In the genomic region with DNA sequence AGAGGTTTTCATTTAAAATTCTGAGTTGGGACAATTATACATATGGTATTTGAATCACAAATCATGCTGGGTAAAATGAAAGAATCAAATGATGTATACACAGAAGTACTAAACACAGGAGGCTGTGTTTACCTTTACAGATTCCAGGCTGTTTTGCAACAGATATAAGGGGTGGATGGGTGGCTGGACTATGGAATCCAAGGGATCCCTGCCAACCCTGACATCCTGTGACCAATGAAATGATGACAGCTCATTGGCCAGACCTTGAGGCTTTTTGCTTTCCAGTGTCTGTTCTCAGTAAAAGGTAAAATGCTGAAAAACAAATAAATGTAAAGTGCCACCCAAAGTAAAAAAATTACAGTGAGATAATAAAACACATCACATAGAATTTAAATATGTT, we compare ENCODE assay signal across 16 cellular contexts. TPM values are rescaled to one million over a fixed set of nuclear protein-coding genes. Genes with fewer than 3 reads are reported as not detected.
DNase-seq lines count a peak whose midpoint lies in the region; ATAC-seq, FAIRE-seq and TF ChIP-seq lines count a peak whose summit lies in the region.
"Had no signal": no experiment of that assay in that cellular context is flagged by ENCODE, and none has a peak within 500 bp of the region (broad histone marks: within the 10 kb centered on the region; RNA-seq: fewer than 3 reads in every experiment).

No MANE protein-coding gene starts in this region.

- H2BK15ac ChIP-seq in IMR-90 (ENCODE audit: low read depth, low read length): no peak overlapping the region

- no peaks in the 10 kb centered on the region for H3K79me1 ChIP-seq in IMR-90 (ENCODE audit: low read depth in 1 of 2, low read length in 2 of 2)

- H4K91ac ChIP-seq in IMR-90 (ENCODE audit: insufficient read depth, low read depth, low read length): no peak overlapping the region

- TF ChIP-seq RAD21 in IMR-90 (IDR thresholded peaks at IDR 0.05; ENCODE audit: low read length): no peak
- no peak for TF ChIP-seq RAD21 in HepG2 (CRISPR knock-in tag; IDR thresholded peaks at IDR 0.05)

- H3K36me3 Mint-ChIP-seq in activated CD4-positive, alpha-beta T cell treated with anti-CD3 and anti-CD28 coated beads, Interleukin-2, amount 10 ng/mL, durations not matched to agents 24 days and 14 days (ENCODE audit: low read depth): no peaks in the 10 kb centered on the region
- H3K36me3 Mint-ChIP-seq: CD8-positive, alpha-beta T cell had no signal

- H3K4me3 ChIP-seq in AG10803 (ENCODE audit: low read length) (no peak overlapping the region), IMR-90 (ENCODE audit: insufficient read depth, low read depth, low read length) (no peak overlapping the region), cardiac fibroblast (replicated peaks in 1 of 2; ENCODE audit: low read depth in 2 of 2, low read length in 2 of 2) (no peak overlapping the region), HepG2 (replicated peaks in 1 of 3; ENCODE audit: insufficient read depth in 1 of 3, low read depth in 2 of 3, low read length in 3 of 3) (no peak overlapping the region)

- H3K27me3 Mint-ChIP-seq in activated CD4-positive, alpha-beta T cell treated with anti-CD3 and anti-CD28 coated beads, Interleukin-2, amount 10 ng/mL, durations not matched to agents 24 days and 14 days: no peaks in the 10 kb centered on the region
- H3K27me3 Mint-ChIP-seq: type B pancreatic cell had no signal

- no peak overlapping the region for H2AK5ac ChIP-seq in IMR-90 (ENCODE audit: low read depth, low read length)

- H3K4me1 ChIP-seq in IMR-90 (ENCODE audit: control insufficient read depth, insufficient read depth, low read length) (peaks cover 4% of the 10 kb centered on the region), HepG2 (ENCODE audit: insufficient read depth, low read length) (peaks cover 7% of the 10 kb centered on the region; the same call in 1 of the 2 replicates)

- peak; percentile 97 for ATAC-seq in IMR-90 (ENCODE audit: low read depth)
- ATAC-seq in HepG2: peak; percentile 98
- ATAC-seq in GM18870 (IDR thresholded peaks at IDR 0.05; ENCODE audit: unreplicated experiment): no peak
- no peak for ATAC-seq in HG02852 (IDR thresholded peaks at IDR 0.05; ENCODE audit: unreplicated experiment)
- no peak for ATAC-seq in GM18873 (IDR thresholded peaks at IDR 0.05; ENCODE audit: low FRiP score, unreplicated experiment)
- ATAC-seq: CD8-positive, alpha-beta T cell had no signal

- no peaks in the 10 kb centered on the region for H3K9me3 ChIP-seq in IMR-90 (ENCODE audit: control insufficient read depth, insufficient read depth, low read length)
- H3K9me3 ChIP-seq in HepG2 (ENCODE audit: low read length): peaks cover 21% of the 10 kb centered on the region; the same call in 1 of the 2 replicates

- no peak overlapping the region for H3K14ac ChIP-seq in IMR-90 (replicated peaks; ENCODE audit: low read depth, low read length)

- no peak overlapping the region for H2AK9ac ChIP-seq in IMR-90 (replicated peaks; ENCODE audit: low read depth, low read length, poor library complexity)

- no peak overlapping the region for H3K4ac ChIP-seq in IMR-90 (ENCODE audit: low read depth, low read length)

- H2BK120ac ChIP-seq in IMR-90 (ENCODE audit: low read depth, low read length): peak overlapping the region; percentile 99; the same call in 1 of the 2 replicates

- no peak overlapping the region; the same call in 1 of the 2 replicates for H3K18ac ChIP-seq in IMR-90 (ENCODE audit: low read depth, low read length)

- H3K9me1 ChIP-seq in IMR-90 (ENCODE audit: insufficient read depth, low read length): no peaks in the 10 kb centered on the region

- no peaks in the 10 kb centered on the region for H3K79me2 ChIP-seq in HepG2 (ENCODE audit: insufficient read depth, low read length)

- no peak overlapping the region for H3K27ac Mint-ChIP-seq in activated CD4-positive, alpha-beta T cell treated with anti-CD3 and anti-CD28 coated beads, Interleukin-2, amount 10 ng/mL, durations not matched to agents 24 days and 14 days
- H3K27ac Mint-ChIP-seq: CD8-positive, alpha-beta T cell; endodermal cell; type B pancreatic cell had no signal

- peak; percentile 75 for DNase-seq in AG10803 (ENCODE audit: low read depth)
- peak; percentile 97 for DNase-seq in IMR-90
- peak; percentile 67 to 90 for DNase-seq in cardiac fibroblast (ENCODE audit: low read depth in 2 of 2)
- DNase-seq in HepG2 (ENCODE audit: low spot score): peak; percentile 73
- no peak for DNase-seq in activated CD4-positive, alpha-beta T cell treated with anti-CD3 and anti-CD28 coated beads, Interleukin-2, amount 10 ng/mL, durations not matched to agents 24 days and 14 days
- DNase-seq: activated CD4-positive, alpha-beta T cell treated with anti-CD3 and anti-CD28 coated beads for 4 hours; CD8-positive, alpha-beta T cell; endodermal cell; kidney; posterior cingulate gyrus had no signal

- H4K8ac ChIP-seq in IMR-90 (ENCODE audit: low read depth in 2 of 2, low read length in 2 of 2): no peak overlapping the region; a peak in 1 of 4 replicates

- TF ChIP-seq EP300 in HepG2 (IDR thresholded peaks at IDR 0.05; ENCODE audit: low read depth in 2 of 2, low read length in 2 of 2) (no peak), HepG2 (CRISPR knock-in tag; IDR thresholded peaks at IDR 0.05; ENCODE audit: borderline replicate concordance) (no peak)

- H3K36me3 ChIP-seq in IMR-90 (ENCODE audit: control insufficient read depth, insufficient read depth, low read length): no peaks in the 10 kb centered on the region
- H3K36me3 ChIP-seq in HepG2 (replicated peaks in 1 of 2; ENCODE audit: control insufficient read depth in 1 of 2, insufficient read depth in 2 of 2, low read length in 2 of 2): no peaks in the 10 kb centered on the region

- H3K23ac ChIP-seq in IMR-90 (ENCODE audit: low read depth, low read length): no peak overlapping the region

- no peak for TF ChIP-seq CTCF in AG10803 (conservative IDR thresholded peaks at IDR 0.05; ENCODE audit: low read length)
- no peak for TF ChIP-seq CTCF in IMR-90 (conservative IDR thresholded peaks at IDR 0.05; ENCODE audit: low read depth, low read length)
- no peak for TF ChIP-seq CTCF in cardiac fibroblast (IDR thresholded peaks at IDR 0.05; ENCODE audit: low read depth, low read length)
- no peak for TF ChIP-seq CTCF in HepG2 (CRISPR knock-in tag; IDR thresholded peaks at IDR 0.05)

- H2BK20ac ChIP-seq in IMR-90 (ENCODE audit: low read depth, low read length): no peak overlapping the region

- H3K9me3 Mint-ChIP-seq in activated CD4-positive, alpha-beta T cell treated with anti-CD3 and anti-CD28 coated beads, Interleukin-2, amount 10 ng/mL, durations not matched to agents 24 days and 14 days: no peaks in the 10 kb centered on the region
- H3K9me3 Mint-ChIP-seq: CD8-positive, alpha-beta T cell had no signal

- intact Hi-C loops in IMR-90 (cut with micrococcal nuclease) (no loop called here), HepG2 (cut with micrococcal nuclease; ENCODE audit: unreplicated experiment) (no loop called here)
- intact Hi-C loops in activated CD4-positive, alpha-beta T cell treated with anti-CD3 and anti-CD28 coated beads, Interleukin-2, amount 10 ng/mL, durations not matched to agents 24 days and 14 days (cut with micrococcal nuclease): no loop called here

- peak overlapping the region; percentile 97 for H2BK5ac ChIP-seq in IMR-90 (ENCODE audit: low read depth, low read length, poor library complexity, severe bottlenecking)

- FAIRE-seq in HepG2 (lab: Jason Lieb, UNC): peak; percentile 48
- FAIRE-seq: GM12892 had no signal

- no peak overlapping the region for H3K9ac ChIP-seq in IMR-90 (ENCODE audit: low read depth, low read length)
- no peak overlapping the region for H3K9ac ChIP-seq in HepG2 (ENCODE audit: insufficient read depth, low read depth, low read length)
- H3K9ac ChIP-seq: KMS-11 had no signal

- CTCF ChIA-PET in IMR-90 (lab: Yijun Ruan, JAX) (no interaction called here), HepG2 (lab: Yijun Ruan, JAX; ENCODE audit: low intra/inter-chr PET ratio, low total read pairs) (no interaction called here)

- no peak overlapping the region for H4K5ac ChIP-seq in IMR-90 (ENCODE audit: low read depth, low read length)

- H3K4me2 ChIP-seq in IMR-90 (ENCODE audit: low read depth, low read length) (no peak overlapping the region), HepG2 (ENCODE audit: low read depth, low read length) (no peak overlapping the region)
- H3K4me2 ChIP-seq: KMS-11 had no signal

- H4K20me1 ChIP-seq in IMR-90 (ENCODE audit: insufficient read depth, low read length) (no peaks in the 10 kb centered on the region), HepG2 (ENCODE audit: insufficient read depth, low read length) (no peaks in the 10 kb centered on the region)

- POLR2A ChIA-PET in IMR-90 (lab: Charles Lee; ENCODE audit: unreplicated experiment): interaction anchor here (0.6 kb wide), 1 partner anchor 407 kb away, joined by 3 read pairs; no protein-coding TSS in a partner anchor
- POLR2A ChIA-PET in HepG2 (lab: Yijun Ruan, JAX): no interaction called here

- no peaks in the 10 kb centered on the region for H3K4me1 Mint-ChIP-seq in activated CD4-positive, alpha-beta T cell treated with anti-CD3 and anti-CD28 coated beads, Interleukin-2, amount 10 ng/mL, durations not matched to agents 24 days and 14 days

- TF ChIP-seq POLR2A in IMR-90 (IDR thresholded peaks at IDR 0.05; ENCODE audit: low read depth, low read length) (no peak), HepG2 (IDR thresholded peaks at IDR 0.05; ENCODE audit: insufficient read depth in 1 of 2, low read depth in 2 of 2, low read length in 2 of 2) (no peak)

- no peak overlapping the region for H3K4me3 Mint-ChIP-seq in activated CD4-positive, alpha-beta T cell treated with anti-CD3 and anti-CD28 coated beads, Interleukin-2, amount 10 ng/mL, durations not matched to agents 24 days and 14 days
- H3K4me3 Mint-ChIP-seq: CD8-positive, alpha-beta T cell; endodermal cell; type B pancreatic cell had no signal

- in situ Hi-C loops in IMR-90 (cut with MboI; ENCODE audit: low sequenced_read_pairs) (no loop called here), HepG2 (cut with HindIII; ENCODE audit: extremely low pct_ligation_motif_present, low pct_unique_long_range_greater_than_20kb) (no loop called here)

- BruUV-seq in IMR-90 (replicated peaks; lab: Mats Ljungman, UMichigan) (no TSS peak), HepG2 (replicated peaks; lab: Mats Ljungman, UMichigan) (no TSS peak)

- H3K56ac ChIP-seq in IMR-90 (ENCODE audit: extremely low read depth, insufficient read depth, low read length): no peak overlapping the region

- H3K27me3 ChIP-seq in IMR-90 (ENCODE audit: control insufficient read depth, insufficient read depth, low read length) (no peaks in the 10 kb centered on the region), HepG2 (ENCODE audit: control insufficient read depth in 1 of 2, insufficient read depth in 2 of 2, low read length in 2 of 2) (no peaks in the 10 kb centered on the region)

- H2AFZ ChIP-seq in IMR-90 (replicated peaks; ENCODE audit: low read length, poor library complexity) (no peak overlapping the region), HepG2 (ENCODE audit: low read length) (no peak overlapping the region)

- dilution Hi-C loops in IMR-90 (cut with HindIII; ENCODE audit: low sequenced_read_pairs, unreplicated experiment): no loop called here

- H3K27ac ChIP-seq in IMR-90 (ENCODE audit: insufficient read depth, low read length) (peak overlapping the region; percentile 100; the same call in 1 of the 2 replicates), HepG2 (ENCODE audit: extremely low read length, insufficient read depth, low read length) (no peak overlapping the region)
- H3K27ac ChIP-seq: KMS-11 had no signal

RNA-seq across cellular contexts. Expression of gene DDI1, which starts 3.3 kb away (rescaled TPM):
- total RNA-seq in IMR-90 (2012; rRNA removed) (not detected in 2 replicates), HepG2 (2016; rRNA removed; fragmentation: Illumina TruSeq; extraction: Trizol) (not detected in 2 replicates)
- polyA plus RNA-seq in IMR-90 (2012; rRNA removed) (not detected in 2 replicates), HepG2 (2011; rRNA removed) (not detected in 2 replicates)
- polyA plus RNA-seq in IMR-90 (2012; cell fraction: cytosol; rRNA removed): not detected in 2 replicates
- polyA plus RNA-seq in IMR-90 (2012; cell fraction: nucleus; rRNA removed; ENCODE audit: low replicate concordance): 0.02 TPM in 1 of 2 replicates, not detected in the other
- not detected in 2 replicates for total RNA-seq in HepG2 (2016; cell fraction: cytosol; rRNA removed; fragmentation: Illumina TruSeq; extraction: Trizol; ENCODE audit: low read depth)
- not detected in 2 replicates for total RNA-seq in HepG2 (2016; cell fraction: insoluble cytoplasmic fraction; rRNA removed; fragmentation: Illumina TruSeq; extraction: Trizol)
- not detected in 2 replicates for total RNA-seq in HepG2 (2016; cell fraction: membrane; rRNA removed; fragmentation: Illumina TruSeq; extraction: Trizol)
- not detected in 2 replicates for total RNA-seq in HepG2 (2016; cell fraction: nucleus; rRNA removed; fragmentation: Illumina TruSeq; extraction: Trizol)
- polyA plus RNA-seq in HepG2 (2011; cell fraction: cytosol; rRNA removed): not detected in 2 replicates
- not detected in 2 replicates for polyA plus RNA-seq in HepG2 (2011; cell fraction: nucleus; rRNA removed)
- polyA plus RNA-seq in HepG2 (2012): not detected in 2 replicates
- polyA plus RNA-seq in HepG2 (2016; cell fraction: cytosol; fragmentation: Illumina TruSeq; extraction: Trizol; ENCODE audit: low read depth): not detected in 2 replicates
- not detected in 2 replicates for polyA plus RNA-seq in HepG2 (2016; cell fraction: insoluble cytoplasmic fraction; fragmentation: Illumina TruSeq; extraction: Trizol; ENCODE audit: low read depth)
- not detected in 2 replicates for polyA plus RNA-seq in HepG2 (2016; cell fraction: membrane; fragmentation: Illumina TruSeq; extraction: Trizol; ENCODE audit: low read depth)
- polyA plus RNA-seq in HepG2 (2016; cell fraction: nucleus; fragmentation: Illumina TruSeq; extraction: Trizol; ENCODE audit: insufficient read depth, low read depth): not detected in 2 replicates
- polyA minus RNA-seq in HepG2 (2011; rRNA and poly(A)+ RNA removed; ENCODE audit: low replicate concordance): not detected in 2 replicates
- polyA minus RNA-seq in HepG2 (2011; cell fraction: cytosol; rRNA and poly(A)+ RNA removed): not detected in 2 replicates
- polyA minus RNA-seq in HepG2 (2011; cell fraction: nucleus; rRNA and poly(A)+ RNA removed): not detected in 2 replicates
- total RNA-seq in activated CD4-positive, alpha-beta T cell treated with anti-CD3 and anti-CD28 coated beads, Interleukin-2, amount 10 ng/mL, durations not matched to agents 24 days and 14 days: not detected in 2 replicates
- total RNA-seq: CD8-positive, alpha-beta T cell; endodermal cell; kidney had no signal

Comparison
In these comparisons a context has a peak if more than half of its experiments do, and no peak if none do; other contexts are left out.
1. ATAC-seq: peak in IMR-90 (single experiment) and HepG2 (single experiment); none in GM18870 (single experiment), HG02852 (single experiment) and GM18873 (single experiment).